In genomic region chr1:39738622-39739366, GRCh38 we compare ENCODE assay signal across 7 cellular contexts. TPM values are rescaled to one million over a fixed set of nuclear protein-coding genes. Genes with fewer than 3 reads are reported as not detected.
DNase-seq lines count a peak whose midpoint lies in the region; ATAC-seq and TF ChIP-seq lines count a peak whose summit lies in the region.

Gene PPIE, plus strand, starts transcription at chr1:39738882. Its CDS starts 19 bp downstream, at chr1:39738901.

- H3K27me3 ChIP-seq in spleen (replicated peaks in 1 of 7): peaks cover 0 to 28% (median 7%) of the 10 kb centered on the region in 7 donors

- H3K27ac ChIP-seq in caudate nucleus (ENCODE audit: low read depth, low read length) (peak within 1 kb of the TSS; percentile 77), spleen (peak within 1 kb of the TSS; percentile 69 to 89 (median 80))

- peak; percentile 84 to 91 for DNase-seq in NCI-H446 (lab: John Stamatoyannopoulos, UW)
- peak; percentile 91 to 94 (median 94) for DNase-seq in activated CD4-positive, CD25-positive, alpha-beta regulatory T cell (lab: John Stamatoyannopoulos, UW)
- peak; percentile 31 to 96 (median 88) for DNase-seq in caudate nucleus (lab: John Stamatoyannopoulos, UW)
- peak; percentile 85 for DNase-seq in inferior parietal cortex (ENCODE audit: extremely low spot score)
- DNase-seq in spleen: peak; percentile 97

- 0 to 1% (median 1%) methylated on average over 32 to 52 of the region's 52 CpGs for WGBS in spleen, 5 donors

- TF ChIP-seq POLR2A in GM18526 (IDR thresholded peaks at IDR 0.05; ENCODE audit: extremely low read depth, insufficient read length) (peak; percentile 89), spleen (IDR thresholded peaks at IDR 0.05) (peak in 1 of 3 donors; percentile 61)

- no peaks in the 10 kb centered on the region for H3K9me3 ChIP-seq in spleen

- intact Hi-C loops in spleen (cut with DNase I; ENCODE audit: low total_unique reads): no loop called here

- no peak for TF ChIP-seq CTCF in spleen (IDR thresholded peaks at IDR 0.05 in 8 of 11, conservative IDR thresholded peaks at IDR 0.05 in 3 of 11)

- H3K36me3 ChIP-seq in spleen: peaks cover 0 to 40% (median 30%) of the 10 kb centered on the region in 6 donors

- peak; percentile 79 for ATAC-seq in HG03139 (IDR thresholded peaks at IDR 0.05; ENCODE audit: unreplicated experiment)

- peaks cover 6 to 47% (median 25%) of the 10 kb centered on the region in 6 donors for H3K4me1 ChIP-seq in spleen

- peak within 1 kb of the TSS; percentile 65 to 95 (median 76) for H3K4me3 ChIP-seq in spleen

RNA-seq across cellular contexts. Expression of gene PPIE, which starts in this region (rescaled TPM):
- total RNA-seq in spleen: 10 to 100 TPM; 32.1 to 48.8 (median 40.6) TPM
- 10 to 100 TPM; 35.7 to 53.2 (median 52.9) TPM for polyA plus RNA-seq in spleen

Comparison
In these comparisons a context has a peak if more than half of its experiments do, and no peak if none do; other contexts are left out.
1. Peak in every context shown above with its lines: DNase-seq, ATAC-seq, H3K4me3 ChIP-seq and H3K27ac ChIP-seq.